ENCODE assay signal across 26 cellular contexts in the genomic region with DNA sequence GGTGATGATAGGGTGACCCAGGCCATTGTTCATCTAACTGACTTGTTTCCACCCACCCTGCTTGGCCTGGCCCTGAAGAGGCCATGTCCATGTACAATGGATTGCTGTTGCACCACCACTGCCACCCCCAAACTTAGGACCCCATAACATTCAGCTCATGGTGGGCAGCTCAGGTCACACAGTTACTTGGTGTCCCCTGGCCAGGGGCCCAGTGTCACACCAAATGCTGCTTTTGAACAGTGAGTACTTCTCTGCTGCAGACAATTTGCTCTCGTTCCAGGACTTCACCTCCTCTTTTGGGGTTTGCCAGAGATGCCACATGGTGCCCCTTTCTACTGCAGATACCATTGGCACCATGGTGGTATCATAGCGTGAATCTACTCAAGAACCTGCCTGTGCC. TPM values are rescaled to one million over a fixed set of nuclear protein-coding genes. Genes with fewer than 3 reads are reported as not detected.
"Had no signal": no experiment of that assay in that cellular context is flagged by ENCODE, and none has a peak within 500 bp of the region (broad histone marks: within the 10 kb centered on the region; RNA-seq: fewer than 3 reads in every experiment).

No MANE protein-coding gene starts in this region.

- H3K9me3 ChIP-seq: SK-N-SH had no signal

- H3K27ac ChIP-seq: KMS-11, RWPE1 had no signal

- H3K4me2 ChIP-seq: KMS-11, SK-N-SH had no signal

- H3K4me3 ChIP-seq: K562 had no signal

- ATAC-seq: HepG2, K562, Panc1, PC-3 had no signal

- DNase-seq: MM.1S; NCI-H1092 treated with DMSO at 0.1 percent for 48 hours; NCI-H1436; NCI-H187 treated with DMSO at 0.1 percent for 48 hours; NCI-H2081; NCI-H2107; NCI-H226; NCI-H446; NCI-H510A; NCI-H524 treated with DMSO at 0.1 percent for 48 hours; NCI-H69; NCI-H774; NK-92 treated with Interleukin-12 subunit alpha and Interleukin-12 subunit beta, amount 100 ng/mL, for 24 hours; PC-3; SHP77; SK-N-SH had no signal

RNA-seq across cellular contexts. Expression of a gene that starts 11.7 kb away (rescaled TPM):
- total RNA-seq: HT1080, K562, M059J, OCI-LY7, SK-MEL-5 had no signal
- polyA plus RNA-seq: IgD-negative memory B cell, SK-N-SH had no signal

RNA-seq across cellular contexts. Expression of a gene that starts 15.6 kb away (rescaled TPM):
- total RNA-seq: HT1080, M059J, OCI-LY7, PC-3 had no signal
- polyA plus RNA-seq: IgD-negative memory B cell, K562, SK-N-SH had no signal

RNA-seq across cellular contexts. Expression of a gene that starts 21.9 kb away (rescaled TPM):
- total RNA-seq: HepG2, HT1080, K562, M059J, OCI-LY7, PC-3, SK-MEL-5 had no signal
- polyA plus RNA-seq: HepG2, IgD-negative memory B cell, K562, SK-N-SH had no signal
